In the genomic region with DNA sequence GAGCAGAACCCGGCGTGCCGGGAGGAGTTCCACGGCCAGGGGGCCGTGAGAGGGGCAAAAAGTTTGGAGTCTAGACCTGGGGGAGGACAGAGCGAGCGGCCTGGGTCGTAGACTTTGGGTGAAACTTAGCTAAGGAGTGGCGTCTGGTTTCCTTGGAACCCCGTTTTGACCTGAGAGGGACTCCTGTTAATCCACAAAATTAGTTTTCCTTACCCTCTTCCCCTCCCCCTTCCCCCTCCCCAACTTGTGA, we compare ENCODE assay signal across 1 cellular context.
TF ChIP-seq lines count a peak whose summit lies in the region.

No MANE protein-coding gene starts in this region.

TF ChIP-seq in GM12878, 131 proteins besides CTCF, POLR2A, EP300 and RAD21 (continued from another document):
- TF ChIP-seq, protein P1, sequence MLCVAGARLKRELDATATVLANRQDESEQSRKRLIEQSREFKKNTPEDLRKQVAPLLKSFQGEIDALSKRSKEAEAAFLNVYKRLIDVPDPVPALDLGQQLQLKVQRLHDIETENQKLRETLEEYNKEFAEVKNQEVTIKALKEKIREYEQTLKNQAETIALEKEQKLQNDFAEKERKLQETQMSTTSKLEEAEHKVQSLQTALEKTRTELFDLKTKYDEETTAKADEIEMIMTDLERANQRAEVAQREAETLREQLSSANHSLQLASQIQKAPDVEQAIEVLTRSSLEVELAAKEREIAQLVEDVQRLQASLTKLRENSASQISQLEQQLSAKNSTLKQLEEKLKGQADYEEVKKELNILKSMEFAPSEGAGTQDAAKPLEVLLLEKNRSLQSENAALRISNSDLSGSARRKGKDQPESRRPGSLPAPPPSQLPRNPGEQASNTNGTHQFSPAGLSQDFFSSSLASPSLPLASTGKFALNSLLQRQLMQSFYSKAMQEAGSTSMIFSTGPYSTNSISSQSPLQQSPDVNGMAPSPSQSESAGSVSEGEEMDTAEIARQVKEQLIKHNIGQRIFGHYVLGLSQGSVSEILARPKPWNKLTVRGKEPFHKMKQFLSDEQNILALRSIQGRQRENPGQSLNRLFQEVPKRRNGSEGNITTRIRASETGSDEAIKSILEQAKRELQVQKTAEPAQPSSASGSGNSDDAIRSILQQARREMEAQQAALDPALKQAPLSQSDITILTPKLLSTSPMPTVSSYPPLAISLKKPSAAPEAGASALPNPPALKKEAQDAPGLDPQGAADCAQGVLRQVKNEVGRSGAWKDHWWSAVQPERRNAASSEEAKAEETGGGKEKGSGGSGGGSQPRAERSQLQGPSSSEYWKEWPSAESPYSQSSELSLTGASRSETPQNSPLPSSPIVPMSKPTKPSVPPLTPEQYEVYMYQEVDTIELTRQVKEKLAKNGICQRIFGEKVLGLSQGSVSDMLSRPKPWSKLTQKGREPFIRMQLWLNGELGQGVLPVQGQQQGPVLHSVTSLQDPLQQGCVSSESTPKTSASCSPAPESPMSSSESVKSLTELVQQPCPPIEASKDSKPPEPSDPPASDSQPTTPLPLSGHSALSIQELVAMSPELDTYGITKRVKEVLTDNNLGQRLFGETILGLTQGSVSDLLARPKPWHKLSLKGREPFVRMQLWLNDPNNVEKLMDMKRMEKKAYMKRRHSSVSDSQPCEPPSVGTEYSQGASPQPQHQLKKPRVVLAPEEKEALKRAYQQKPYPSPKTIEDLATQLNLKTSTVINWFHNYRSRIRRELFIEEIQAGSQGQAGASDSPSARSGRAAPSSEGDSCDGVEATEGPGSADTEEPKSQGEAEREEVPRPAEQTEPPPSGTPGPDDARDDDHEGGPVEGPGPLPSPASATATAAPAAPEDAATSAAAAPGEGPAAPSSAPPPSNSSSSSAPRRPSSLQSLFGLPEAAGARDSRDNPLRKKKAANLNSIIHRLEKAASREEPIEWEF (IDR thresholded peaks at IDR 0.05; ENCODE audit: insufficient replicate concordance, low read depth, low read length) = no peak
- TF ChIP-seq, protein P2, sequence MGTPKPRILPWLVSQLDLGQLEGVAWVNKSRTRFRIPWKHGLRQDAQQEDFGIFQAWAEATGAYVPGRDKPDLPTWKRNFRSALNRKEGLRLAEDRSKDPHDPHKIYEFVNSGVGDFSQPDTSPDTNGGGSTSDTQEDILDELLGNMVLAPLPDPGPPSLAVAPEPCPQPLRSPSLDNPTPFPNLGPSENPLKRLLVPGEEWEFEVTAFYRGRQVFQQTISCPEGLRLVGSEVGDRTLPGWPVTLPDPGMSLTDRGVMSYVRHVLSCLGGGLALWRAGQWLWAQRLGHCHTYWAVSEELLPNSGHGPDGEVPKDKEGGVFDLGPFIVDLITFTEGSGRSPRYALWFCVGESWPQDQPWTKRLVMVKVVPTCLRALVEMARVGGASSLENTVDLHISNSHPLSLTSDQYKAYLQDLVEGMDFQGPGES (IDR thresholded peaks at IDR 0.05) = no peak
- TF ChIP-seq MTA3 (IDR thresholded peaks at IDR 0.05; ENCODE audit: borderline replicate concordance, low read length) = no peak
- no peak for TF ChIP-seq MEF2A (IDR thresholded peaks at IDR 0.05; ENCODE audit: insufficient read depth, low read depth, low read length)
- TF ChIP-seq BCL11A (IDR thresholded peaks at IDR 0.05; ENCODE audit: low read depth, low read length) = no peak
- TF ChIP-seq NFXL1 (IDR thresholded peaks at IDR 0.05; ENCODE audit: borderline replicate concordance) = no peak
- TF ChIP-seq RCOR1 (conservative IDR thresholded peaks at IDR 0.05; ENCODE audit: low read depth, low read length) = no peak
- no peak for TF ChIP-seq HCFC1 (IDR thresholded peaks at IDR 0.05; ENCODE audit: low read length)
TF ChIP-seq in GM12878: peak in this region for 0.
